ENCODE assay signal across 1 cellular context in the genomic region with DNA sequence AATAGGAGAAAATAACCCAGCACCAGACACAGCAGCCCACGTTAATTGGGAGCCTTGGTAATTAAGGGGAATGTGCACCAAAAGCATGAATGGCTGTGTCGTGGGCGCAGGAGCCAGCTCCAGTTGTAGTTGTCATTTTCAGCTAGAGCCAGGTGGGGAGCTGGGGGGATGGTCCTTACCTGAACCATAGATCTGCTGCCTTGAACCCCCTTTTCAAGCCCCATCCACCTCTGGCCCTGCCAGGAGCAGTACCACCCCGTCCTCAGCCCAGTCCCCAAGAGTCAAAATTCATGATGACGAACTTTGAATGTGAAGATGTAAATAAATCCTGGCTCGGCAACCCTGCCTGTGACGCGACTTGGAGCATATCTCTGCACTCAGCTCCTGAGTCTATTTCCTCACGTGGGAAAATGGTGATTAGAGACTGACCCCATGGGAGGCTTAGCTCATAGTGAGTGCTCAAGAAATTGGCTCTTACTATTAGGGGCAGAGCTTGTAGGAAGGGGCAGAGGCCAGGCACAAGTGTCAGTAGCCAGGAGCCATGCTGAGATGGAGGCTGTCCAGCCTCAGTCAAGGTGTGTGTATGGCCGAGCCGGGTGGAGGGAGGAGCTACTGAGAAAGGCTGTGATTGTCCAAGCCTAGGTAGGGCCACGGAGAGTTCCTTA.
TF ChIP-seq lines count a peak whose summit lies in the region.

No MANE protein-coding gene starts in this region.

TF ChIP-seq in HepG2, 621 proteins besides CTCF, POLR2A, EP300 and RAD21:
- TF ChIP-seq, protein P1, sequence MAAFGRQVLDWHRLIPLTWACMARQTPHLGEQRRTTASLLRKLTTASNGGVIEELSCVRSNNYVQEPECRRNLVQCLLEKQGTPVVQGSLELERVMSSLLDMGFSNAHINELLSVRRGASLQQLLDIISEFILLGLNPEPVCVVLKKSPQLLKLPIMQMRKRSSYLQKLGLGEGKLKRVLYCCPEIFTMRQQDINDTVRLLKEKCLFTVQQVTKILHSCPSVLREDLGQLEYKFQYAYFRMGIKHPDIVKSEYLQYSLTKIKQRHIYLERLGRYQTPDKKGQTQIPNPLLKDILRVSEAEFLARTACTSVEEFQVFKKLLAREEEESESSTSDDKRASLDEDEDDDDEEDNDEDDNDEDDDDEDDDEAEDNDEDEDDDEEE (CRISPR knock-in tag; IDR thresholded peaks at IDR 0.05), result no peak
- TF ChIP-seq EZH2 (conservative IDR thresholded peaks at IDR 0.05; ENCODE audit: low read depth, low read length) (0 out of 2 replicates have a peak, but pooled peaks have one; percentile 28), NFATC3 (CRISPR knock-in tag; IDR thresholded peaks at IDR 0.05) (no peak)
TF ChIP-seq in HepG2: peak in this region for 1.
